Comparison of ENCODE assay signal across 8 cellular contexts in genomic region chr1:32701951-32702598, GRCh38. TPM values are rescaled to one million over a fixed set of nuclear protein-coding genes. Genes with fewer than 3 reads are reported as not detected.
DNase-seq lines count a peak whose midpoint lies in the region; FAIRE-seq and TF ChIP-seq lines count a peak whose summit lies in the region.

No MANE protein-coding gene starts in this region.

- H3K36me3 Mint-ChIP-seq in Caco-2 (ENCODE audit: insufficient read depth, unreplicated experiment) (no peaks in the 10 kb centered on the region), endodermal cell (ENCODE audit: low read depth) (no peaks in the 10 kb centered on the region)

- TF ChIP-seq POLR2A in H54 (IDR thresholded peaks at IDR 0.05; ENCODE audit: low read depth, low read length) (no peak), GM12891 (IDR thresholded peaks at IDR 0.05; ENCODE audit: low read depth, low read length) (no peak)

- peak overlapping the region; percentile 61 for H3K4me3 Mint-ChIP-seq in Caco-2 (ENCODE audit: unreplicated experiment)
- peak overlapping the region; percentile 51 for H3K4me3 Mint-ChIP-seq in endodermal cell

- H3K4me1 ChIP-seq in Caco-2 (no peaks in the 10 kb centered on the region), endodermal cell (ENCODE audit: control insufficient read depth, insufficient read depth, low read length) (no peaks in the 10 kb centered on the region), mucosa of rectum (ENCODE audit: control insufficient read depth in 2 of 2, insufficient read depth in 2 of 2, low read length in 2 of 2) (peaks cover 21% of the 10 kb centered on the region in 2 donors)

- DNase-seq in Caco-2 = no peak
- DNase-seq in NCI-H446 (lab: John Stamatoyannopoulos, UW) = peak; percentile 25 to 75
- DNase-seq in endodermal cell = peak; percentile 66
- DNase-seq in germinal center (ENCODE audit: low spot score) = no peak
- DNase-seq in H54 (ENCODE audit: insufficient read length, low spot score) = no peak
- no peak for DNase-seq in GM12891 (ENCODE audit: insufficient read length, low spot score)
- DNase-seq in SIG-M5 (lab: John Stamatoyannopoulos, UW) = no peak

- TF ChIP-seq CTCF in Caco-2 (IDR thresholded peaks at IDR 0.05; ENCODE audit: insufficient read depth in 1 of 2, low read depth in 1 of 2, low read length in 1 of 2, severe bottlenecking in 1 of 2, unreplicated experiment in 1 of 2) = no peak
- no peak for TF ChIP-seq CTCF in endodermal cell (conservative IDR thresholded peaks at IDR 0.05)

- WGBS in endodermal cell (ENCODE audit: insufficient coverage in 1 of 2, insufficient read length in 1 of 2), 2 experiments = 21 to 22% methylated on average over 13 to 27 of the region's 27 CpGs

- H3K27me3 ChIP-seq in Caco-2 (replicated peaks; ENCODE audit: control insufficient read depth, insufficient read depth, low read length) (no peaks in the 10 kb centered on the region), endodermal cell (ENCODE audit: control insufficient read depth, insufficient read depth, low read length, poor library complexity, severe bottlenecking) (peaks cover 38% of the 10 kb centered on the region), mucosa of rectum (ENCODE audit: control insufficient read depth in 2 of 2, insufficient read depth in 2 of 2, low read length in 2 of 2) (no peaks in the 10 kb centered on the region)

- H3K9me3 ChIP-seq in Caco-2 (no peaks in the 10 kb centered on the region), endodermal cell (ENCODE audit: control insufficient read depth, low read length) (no peaks in the 10 kb centered on the region), mucosa of rectum (ENCODE audit: control insufficient read depth in 2 of 2, low read length in 2 of 2) (no peaks in the 10 kb centered on the region)

- H3K27me3 Mint-ChIP-seq in Caco-2 (ENCODE audit: insufficient read depth, unreplicated experiment) (no peaks in the 10 kb centered on the region), endodermal cell (ENCODE audit: insufficient read depth) (peaks cover 51% of the 10 kb centered on the region)

- no peak overlapping the region for H3K9ac ChIP-seq in endodermal cell (ENCODE audit: extremely low read depth, low read length, poor library complexity, severe bottlenecking)
- peak overlapping the region; percentile 56 to 83 for H3K9ac ChIP-seq in mucosa of rectum (ENCODE audit: low read depth in 1 of 2, low read length in 2 of 2)

- no peaks in the 10 kb centered on the region for H3K36me3 ChIP-seq in Caco-2 (ENCODE audit: control insufficient read depth, insufficient read depth, low read length)
- no peaks in the 10 kb centered on the region for H3K36me3 ChIP-seq in endodermal cell (ENCODE audit: control insufficient read depth, insufficient read depth, low read length)
- no peaks in the 10 kb centered on the region for H3K36me3 ChIP-seq in mucosa of rectum (ENCODE audit: control insufficient read depth in 2 of 2, insufficient read depth in 2 of 2, low read length in 2 of 2)

- BruUV-seq in Caco-2 (replicated peaks; lab: Mats Ljungman, UMichigan) = no TSS peak

- H3K4me1 Mint-ChIP-seq in Caco-2 (ENCODE audit: low read depth, unreplicated experiment) (peaks cover 7% of the 10 kb centered on the region), endodermal cell (peaks cover 13% of the 10 kb centered on the region)

- H3K27ac Mint-ChIP-seq in Caco-2 (ENCODE audit: unreplicated experiment) = no peak overlapping the region
- no peak overlapping the region for H3K27ac Mint-ChIP-seq in endodermal cell

- H3K4me3 ChIP-seq in Caco-2 (ENCODE audit: low read depth, low read length) (peak overlapping the region; percentile 39), endodermal cell (ENCODE audit: low read length) (no peak overlapping the region), mucosa of rectum (ENCODE audit: low read length in 2 of 2) (peak overlapping the region; percentile 72 to 75)

- FAIRE-seq in H54 (lab: Jason Lieb, UNC) (no peak), GM12891 (lab: Jason Lieb, UNC) (no peak)

- intact Hi-C loops in Caco-2 (cut with micrococcal nuclease; ENCODE audit: unreplicated experiment) = no loop called here

- CTCF ChIA-PET in Caco-2 (lab: Charles Lee) = interaction anchor here (0.6 kb wide), 1 partner anchor 182 kb away, joined by 3 read pairs; no protein-coding TSS in a partner anchor

- H3K27ac ChIP-seq in endodermal cell (ENCODE audit: low read depth, low read length) (no peak overlapping the region), mucosa of rectum (ENCODE audit: low read depth in 2 of 2, low read length in 2 of 2) (peak overlapping the region; percentile 77 to 80)

- H3K9me3 Mint-ChIP-seq in Caco-2 (ENCODE audit: unreplicated experiment) = no peaks in the 10 kb centered on the region
- peaks cover 2% of the 10 kb centered on the region for H3K9me3 Mint-ChIP-seq in endodermal cell

- POLR2A ChIA-PET in Caco-2 (lab: Charles Lee) = no interaction called here

TF ChIP-seq in GM12891, 5 proteins besides CTCF, POLR2A, EP300 and RAD21:
- TF ChIP-seq SPI1 (IDR thresholded peaks at IDR 0.05; ENCODE audit: low read depth, low read length) (no peak), POLR2AphosphoS5 (IDR thresholded peaks at IDR 0.05; ENCODE audit: low read depth, low read length) (no peak)

RNA-seq across cellular contexts. Expression of gene SYNC, which starts 0.5 kb away (rescaled TPM):
- total RNA-seq in Caco-2 (2022) (0.20 TPM in 1 of 2 replicates, not detected in the other), endodermal cell (under 1 TPM in 1 of 2 donors, not detected in 1; 0.18 TPM)
- polyA plus RNA-seq in endodermal cell (2013, experiment 1 of 2) = 0.32 TPM
- polyA plus RNA-seq in endodermal cell (2013, experiment 2 of 2) = 0.37 TPM
- not detected for polyA plus RNA-seq in GM12891 (2012; ENCODE audit: low read depth, missing spikeins)

RNA-seq across cellular contexts. Expression of gene RBBP4, which starts 51.1 kb away (rescaled TPM):
- total RNA-seq in Caco-2 (2022) (175 and 179 TPM in 2 replicates), endodermal cell (100 to 1,000 TPM; 521 to 678 TPM)
- polyA plus RNA-seq in endodermal cell (2013, experiment 1 of 2) = 360 TPM
- 346 TPM for polyA plus RNA-seq in endodermal cell (2013, experiment 2 of 2)
- polyA plus RNA-seq in GM12891 (2012; ENCODE audit: low read depth, missing spikeins) = 202 TPM

RNA-seq across cellular contexts. Expression of gene ZBTB8OS, which starts 51.7 kb away (rescaled TPM):
- total RNA-seq in Caco-2 (2022) (50.5 and 52.5 TPM in 2 replicates), endodermal cell (10 to 100 TPM; 85.1 to 99.4 TPM)
- 47.4 TPM for polyA plus RNA-seq in endodermal cell (2013, experiment 1 of 2)
- 49.6 TPM for polyA plus RNA-seq in endodermal cell (2013, experiment 2 of 2)
- 115 TPM for polyA plus RNA-seq in GM12891 (2012; ENCODE audit: low read depth, missing spikeins)

Comparison
In these comparisons a context has a peak if more than half of its experiments do, and no peak if none do; other contexts are left out.
1. DNase-seq: peak in NCI-H446 (2 of 2) and endodermal cell (single experiment); none in Caco-2 (0 of 2), germinal center (single experiment), H54 (single experiment), GM12891 (single experiment) and SIG-M5 (single experiment).